ENCODE assay signal across 7 cellular contexts in genomic region chr15:38102972-38103371, GRCh38.
"Had no signal": no experiment of that assay in that cellular context is flagged by ENCODE, and none has a peak within 500 bp of the region (broad histone marks: within the 10 kb centered on the region; RNA-seq: fewer than 3 reads in every experiment).

No MANE protein-coding gene starts in this region.

- DNase-seq: GM23248, GOT3, H7, H9, HCEC 1CT had no signal

- H3K4me1 Mint-ChIP-seq: GM23338, H9 had no signal

- H3K4me3 Mint-ChIP-seq: GM23338, H9 had no signal

- ATAC-seq: GM23338, HCT116 had no signal

- H3K9me3 Mint-ChIP-seq: GM23338 had no signal

- H3K27ac Mint-ChIP-seq: GM23338, H9 had no signal
